In the genomic region with DNA sequence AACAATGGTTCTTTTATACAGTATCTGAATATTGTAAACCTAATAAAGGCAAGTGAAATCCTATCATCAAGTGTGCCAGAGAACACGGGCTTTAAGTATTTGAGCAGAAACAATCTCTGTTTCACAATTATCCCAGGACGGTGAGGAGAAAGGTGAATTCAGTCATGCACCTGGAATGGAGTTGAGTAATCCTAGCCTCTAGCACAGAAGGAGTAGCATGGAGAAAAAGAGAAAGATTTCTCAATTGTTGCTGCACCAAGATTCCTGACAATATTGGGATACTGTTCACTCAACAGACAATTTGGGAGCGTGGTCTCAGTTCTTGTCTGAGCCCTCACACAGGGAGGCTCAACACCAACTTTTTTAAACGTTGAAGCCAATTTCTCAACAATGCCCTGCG, we compare ENCODE assay signal across 19 cellular contexts.
DNase-seq lines count a peak whose midpoint lies in the region; ATAC-seq, FAIRE-seq and TF ChIP-seq lines count a peak whose summit lies in the region.
"Had no signal": no experiment of that assay in that cellular context is flagged by ENCODE, and none has a peak within 500 bp of the region (broad histone marks: within the 10 kb centered on the region; RNA-seq: fewer than 3 reads in every experiment).

No MANE protein-coding gene starts in this region.

- no peak overlapping the region for H3K14ac ChIP-seq in trophoblast cell (ENCODE audit: low read length)

- intact Hi-C loops in right lobe of liver (cut with DNase I): no loop called here
- intact Hi-C loops in HepG2 (cut with micrococcal nuclease; ENCODE audit: unreplicated experiment): no loop called here
- intact Hi-C loops in kidney (cut with DNase I): no loop called here

- no peak overlapping the region for H4K8ac ChIP-seq in trophoblast cell (ENCODE audit: low read depth, low read length)

- 34% methylated on average over 5 of the region's 5 CpGs for WGBS in right lobe of liver (ENCODE audit: insufficient coverage, low coverage, low lambda C conversion rate, missing lambda C conversion rate)
- 14% methylated on average over 5 of the region's 5 CpGs for WGBS in HepG2 (ENCODE audit: low lambda C conversion rate)
- no CpG with 5 or more reads among the region's 5 CpGs for WGBS in trophoblast cell (ENCODE audit: extremely low coverage, insufficient coverage, insufficient read length)

- no peak overlapping the region for H3K4me3 ChIP-seq in right lobe of liver
- no peak overlapping the region for H3K4me3 ChIP-seq in HepG2 (replicated peaks in 1 of 3; ENCODE audit: insufficient read depth in 1 of 3, low read depth in 2 of 3, low read length in 3 of 3)
- H3K4me3 ChIP-seq in trophoblast cell (ENCODE audit: low read depth, low read length): no peak overlapping the region
- H3K4me3 ChIP-seq in kidney (ENCODE audit: low read length in 2 of 2): no peak overlapping the region
- H3K4me3 ChIP-seq: GM12878 had no signal

- no TSS peak for BruUV-seq in HepG2 (replicated peaks; lab: Mats Ljungman, UMichigan)

- H3K4me2 ChIP-seq in HepG2 (ENCODE audit: low read depth, low read length) (no peak overlapping the region), trophoblast cell (ENCODE audit: low read length) (no peak overlapping the region)

- no peak overlapping the region for H2BK5ac ChIP-seq in trophoblast cell (ENCODE audit: low read depth, low read length, poor library complexity)

- ATAC-seq in right lobe of liver (peak; percentile 54 to 86 (median 76)), HepG2 (no peak), left lobe of liver (peak; percentile 60)
- ATAC-seq: GM12878, Panc1, SK-N-SH treated with all-trans-retinoic acid at 6 μM for 48 hours had no signal

- H3K4me1 ChIP-seq in right lobe of liver: peaks cover 0 to 13% (median 0%) of the 10 kb centered on the region in 4 donors
- no peaks in the 10 kb centered on the region for H3K4me1 ChIP-seq in HepG2 (ENCODE audit: insufficient read depth, low read length)
- peaks cover 6 to 13% of the 10 kb centered on the region in 2 experiments for H3K4me1 ChIP-seq in trophoblast cell (ENCODE audit: control insufficient read depth in 1 of 2, insufficient read depth in 2 of 2, low read length in 2 of 2)
- H3K4me1 ChIP-seq in kidney (ENCODE audit: control insufficient read depth in 1 of 2, insufficient read depth in 1 of 2, low read depth in 1 of 2, low read length in 2 of 2): no peaks in the 10 kb centered on the region

- H2AFZ ChIP-seq in HepG2 (ENCODE audit: low read length): no peak overlapping the region
- no peak overlapping the region for H2AFZ ChIP-seq in trophoblast cell (ENCODE audit: insufficient read depth, low read length, poor library complexity)

- TF ChIP-seq EP300 in HepG2 (IDR thresholded peaks at IDR 0.05; ENCODE audit: low read depth in 2 of 2, low read length in 2 of 2): no peak
- no peak for TF ChIP-seq EP300 in HepG2 (CRISPR knock-in tag; IDR thresholded peaks at IDR 0.05; ENCODE audit: borderline replicate concordance)

- in situ Hi-C loops in HepG2 (cut with HindIII; ENCODE audit: extremely low pct_ligation_motif_present, low pct_unique_long_range_greater_than_20kb): no loop called here

- H3K79me1 ChIP-seq in trophoblast cell (ENCODE audit: low read length): peaks cover 25% of the 10 kb centered on the region

- no peak overlapping the region for H3K23ac ChIP-seq in trophoblast cell (ENCODE audit: low read length)

- no peak for DNase-seq in right lobe of liver
- DNase-seq in HepG2 (ENCODE audit: low spot score): no peak
- no peak for DNase-seq in left lobe of liver (ENCODE audit: low spot score)
- DNase-seq in trophoblast cell: peak; percentile 79 to 97
- no peak for DNase-seq in GM19239 (ENCODE audit: insufficient read length, low spot score)
- DNase-seq in kidney: no peak
- DNase-seq in NAMALWA (ENCODE audit: low spot score): no peak
- DNase-seq in HT-29 (ENCODE audit: low spot score): no peak
- DNase-seq: DMS79, GOT3, NCI-H1048, NCI-H1694 treated with DMSO at 0.1 percent for 48 hours, NCI-H446 treated with DMSO at 0.1 percent for 48 hours, NCI-H774, SHP77 had no signal

- no peaks in the 10 kb centered on the region for H3K79me2 ChIP-seq in HepG2 (ENCODE audit: insufficient read depth, low read length)
- peaks cover 2% of the 10 kb centered on the region for H3K79me2 ChIP-seq in trophoblast cell (ENCODE audit: control insufficient read depth, insufficient read depth, low read length, poor library complexity)

- no peaks in the 10 kb centered on the region for H4K20me1 ChIP-seq in HepG2 (ENCODE audit: insufficient read depth, low read length)

- no peak overlapping the region for H2BK120ac ChIP-seq in trophoblast cell (ENCODE audit: insufficient read depth, low read length, poor library complexity)

- no peak overlapping the region for H3K18ac ChIP-seq in trophoblast cell (ENCODE audit: low read length)

- H3K4ac ChIP-seq in trophoblast cell (ENCODE audit: low read depth, low read length): no peak overlapping the region

- H3K9ac ChIP-seq in HepG2 (ENCODE audit: insufficient read depth, low read depth, low read length): no peak overlapping the region
- H3K9ac ChIP-seq in trophoblast cell (ENCODE audit: low read length): no peak overlapping the region
- no peak overlapping the region for H3K9ac ChIP-seq in kidney (ENCODE audit: low read length in 2 of 2)

- H4K91ac ChIP-seq in trophoblast cell (ENCODE audit: low read depth, low read length): no peak overlapping the region

- H2AK5ac ChIP-seq in trophoblast cell (ENCODE audit: low read length): no peak overlapping the region

- H3K27me3 ChIP-seq in right lobe of liver: no peaks in the 10 kb centered on the region
- no peaks in the 10 kb centered on the region for H3K27me3 ChIP-seq in HepG2 (ENCODE audit: control insufficient read depth in 1 of 2, insufficient read depth in 2 of 2, low read length in 2 of 2)
- H3K27me3 ChIP-seq in trophoblast cell (ENCODE audit: insufficient read depth, low read length): no peaks in the 10 kb centered on the region

- no peak overlapping the region for H4K12ac ChIP-seq in trophoblast cell (ENCODE audit: low read depth, low read length)

- H3K36me3 ChIP-seq in right lobe of liver (no peaks in the 10 kb centered on the region), HepG2 (replicated peaks in 1 of 2; ENCODE audit: control insufficient read depth in 1 of 2, insufficient read depth in 2 of 2, low read length in 2 of 2) (no peaks in the 10 kb centered on the region), trophoblast cell (ENCODE audit: control insufficient read depth in 1 of 2, insufficient read depth in 2 of 2, low read length in 2 of 2) (peaks cover 0 to 3% of the 10 kb centered on the region in 2 experiments), kidney (ENCODE audit: control insufficient read depth in 1 of 2, insufficient read depth in 2 of 2, low read length in 2 of 2) (no peaks in the 10 kb centered on the region)

- FAIRE-seq in HepG2 (lab: Jason Lieb, UNC): no peak
- FAIRE-seq in GM19239 (lab: Jason Lieb, UNC): no peak
- no peak for FAIRE-seq in kidney (lab: Jason Lieb, UNC)
- FAIRE-seq: GM12878 had no signal

- H3K9me3 ChIP-seq in right lobe of liver (no peaks in the 10 kb centered on the region), HepG2 (ENCODE audit: low read length) (peaks cover 73% of the 10 kb centered on the region), trophoblast cell (ENCODE audit: insufficient read depth, low read depth, low read length) (peaks cover 1% of the 10 kb centered on the region), kidney (ENCODE audit: control insufficient read depth in 1 of 2, low read length in 2 of 2) (no peaks in the 10 kb centered on the region)

- no peak for TF ChIP-seq RAD21 in HepG2 (CRISPR knock-in tag; IDR thresholded peaks at IDR 0.05)

- CTCF ChIA-PET in HepG2 (lab: Yijun Ruan, JAX; ENCODE audit: low intra/inter-chr PET ratio, low total read pairs): no interaction called here

- no peak overlapping the region for H3K27ac ChIP-seq in right lobe of liver
- H3K27ac ChIP-seq in HepG2 (ENCODE audit: extremely low read length, insufficient read depth, low read length): no peak overlapping the region
- peak overlapping the region; percentile 69 for H3K27ac ChIP-seq in trophoblast cell (ENCODE audit: low read depth, low read length)
- H3K27ac ChIP-seq in kidney (ENCODE audit: low read depth in 2 of 2, low read length in 2 of 2): no peak overlapping the region
- H3K27ac ChIP-seq: C4-2B had no signal

- TF ChIP-seq POLR2A in right lobe of liver (IDR thresholded peaks at IDR 0.05) (no peak), HepG2 (IDR thresholded peaks at IDR 0.05; ENCODE audit: insufficient read depth in 1 of 2, low read depth in 2 of 2, low read length in 2 of 2) (no peak)

- no peak for TF ChIP-seq CTCF in right lobe of liver (IDR thresholded peaks at IDR 0.05)
- TF ChIP-seq CTCF in HepG2 (CRISPR knock-in tag; IDR thresholded peaks at IDR 0.05): no peak
- TF ChIP-seq CTCF in kidney (IDR thresholded peaks at IDR 0.05; ENCODE audit: borderline replicate concordance, extremely low read depth, insufficient read depth): no peak

- POLR2A ChIA-PET in HepG2 (lab: Yijun Ruan, JAX): no interaction called here

- H2BK12ac ChIP-seq in trophoblast cell (ENCODE audit: low read length): no peak overlapping the region

TF ChIP-seq in HepG2, 621 proteins besides CTCF, POLR2A, EP300 and RAD21 (continues in another document):
- TF ChIP-seq HHEX (CRISPR knock-in tag; IDR thresholded peaks at IDR 0.05) (no peak), NFYB (CRISPR knock-in tag; IDR thresholded peaks at IDR 0.05) (no peak), TBX2 (CRISPR knock-in tag; IDR thresholded peaks at IDR 0.05; ENCODE audit: borderline replicate concordance) (no peak), ZNF333 (CRISPR knock-in tag; IDR thresholded peaks at IDR 0.05; ENCODE audit: borderline replicate concordance) (no peak), ZBTB7A (CRISPR knock-in tag; IDR thresholded peaks at IDR 0.05) (no peak)
- TF ChIP-seq, protein P1, sequence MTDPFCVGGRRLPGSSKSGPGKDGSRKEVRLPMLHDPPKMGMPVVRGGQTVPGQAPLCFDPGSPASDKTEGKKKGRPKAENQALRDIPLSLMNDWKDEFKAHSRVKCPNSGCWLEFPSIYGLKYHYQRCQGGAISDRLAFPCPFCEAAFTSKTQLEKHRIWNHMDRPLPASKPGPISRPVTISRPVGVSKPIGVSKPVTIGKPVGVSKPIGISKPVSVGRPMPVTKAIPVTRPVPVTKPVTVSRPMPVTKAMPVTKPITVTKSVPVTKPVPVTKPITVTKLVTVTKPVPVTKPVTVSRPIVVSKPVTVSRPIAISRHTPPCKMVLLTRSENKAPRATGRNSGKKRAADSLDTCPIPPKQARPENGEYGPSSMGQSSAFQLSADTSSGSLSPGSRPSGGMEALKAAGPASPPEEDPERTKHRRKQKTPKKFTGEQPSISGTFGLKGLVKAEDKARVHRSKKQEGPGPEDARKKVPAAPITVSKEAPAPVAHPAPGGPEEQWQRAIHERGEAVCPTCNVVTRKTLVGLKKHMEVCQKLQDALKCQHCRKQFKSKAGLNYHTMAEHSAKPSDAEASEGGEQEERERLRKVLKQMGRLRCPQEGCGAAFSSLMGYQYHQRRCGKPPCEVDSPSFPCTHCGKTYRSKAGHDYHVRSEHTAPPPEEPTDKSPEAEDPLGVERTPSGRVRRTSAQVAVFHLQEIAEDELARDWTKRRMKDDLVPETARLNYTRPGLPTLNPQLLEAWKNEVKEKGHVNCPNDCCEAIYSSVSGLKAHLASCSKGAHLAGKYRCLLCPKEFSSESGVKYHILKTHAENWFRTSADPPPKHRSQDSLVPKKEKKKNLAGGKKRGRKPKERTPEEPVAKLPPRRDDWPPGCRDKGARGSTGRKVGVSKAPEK (CRISPR knock-in tag; IDR thresholded peaks at IDR 0.05; ENCODE audit: borderline replicate concordance): no peak

Comparison
In these comparisons a context has a peak if more than half of its experiments do, and no peak if none do; other contexts are left out.
1. DNase-seq: peak in trophoblast cell (2 of 2); none in right lobe of liver (0 of 3), HepG2 (single experiment), left lobe of liver (single experiment), GM19239 (single experiment), kidney (single experiment), NAMALWA (single experiment) and HT-29 (single experiment).